9 cellular contexts compared by ENCODE assay signal in genomic region chr9:84296146-84296843, GRCh38. TPM values are rescaled to one million over a fixed set of nuclear protein-coding genes. Genes with fewer than 3 reads are reported as not detected.
A peak's percentile ranks its signal among the peaks of the same experiment; 100 is the strongest.
DNase-seq lines count a peak whose midpoint lies in the region; ATAC-seq and TF ChIP-seq lines count a peak whose summit lies in the region.
"Had no signal": no experiment of that assay in that cellular context is flagged by ENCODE, and none has a peak within 500 bp of the region (broad histone marks: within the 10 kb centered on the region; RNA-seq: fewer than 3 reads in every experiment).

No MANE protein-coding gene starts in this region.

- no peak overlapping the region for H3K4me3 Mint-ChIP-seq in CD8-positive, alpha-beta T cell
- H3K4me3 Mint-ChIP-seq in activated naive CD8-positive, alpha-beta T cell treated with anti-CD3 and anti-CD28 coated beads, Interleukin-2, amount 10 ng/mL, durations not matched to agents 7 days and 5 days, result peak overlapping the region; percentile 56

- no peaks in the 10 kb centered on the region for H3K9me3 ChIP-seq in CD8-positive, alpha-beta T cell (ENCODE audit: low read length)
- H3K9me3 ChIP-seq in prostate gland, result no peaks in the 10 kb centered on the region

- peak in 3 of 7 experiments; percentile 4 to 37 (median 24) for DNase-seq in CD8-positive, alpha-beta T cell
- peak; percentile 79 for DNase-seq in M059J (ENCODE audit: low read depth)
- no peak for DNase-seq in activated naive CD8-positive, alpha-beta T cell treated with anti-CD3 and anti-CD28 coated beads, Interleukin-2, amount 10 ng/mL, durations not matched to agents 7 days and 5 days
- DNase-seq in stimulated activated CD4-positive, alpha-beta T cell treated with anti-CD3 and anti-CD28 coated beads, Interleukin-12 subunit alpha, Interleukin-12 subunit beta, amount 100 ng/mL, for 24 hours (ENCODE audit: low read depth in 2 of 2), result peak; percentile 30 to 36
- DNase-seq in caudate nucleus (lab: John Stamatoyannopoulos, UW), result no peak
- no peak for DNase-seq in NCI-H2227 treated with DMSO at 0.1 percent for 48 hours (lab: John Stamatoyannopoulos, UW)
- no peak for DNase-seq in prostate gland (ENCODE audit: low spot score)

- no peaks in the 10 kb centered on the region for H3K9me3 Mint-ChIP-seq in CD8-positive, alpha-beta T cell
- H3K9me3 Mint-ChIP-seq in activated naive CD8-positive, alpha-beta T cell treated with anti-CD3 and anti-CD28 coated beads, Interleukin-2, amount 10 ng/mL, durations not matched to agents 7 days and 5 days, result no peaks in the 10 kb centered on the region

- peak overlapping the region; percentile 76 for H3K27ac Mint-ChIP-seq in CD8-positive, alpha-beta T cell
- H3K27ac Mint-ChIP-seq in activated naive CD8-positive, alpha-beta T cell treated with anti-CD3 and anti-CD28 coated beads, Interleukin-2, amount 10 ng/mL, durations not matched to agents 7 days and 5 days, result peak overlapping the region; percentile 99

- no peaks in the 10 kb centered on the region for H3K36me3 ChIP-seq in CD8-positive, alpha-beta T cell (ENCODE audit: insufficient read depth, low read length)
- no peaks in the 10 kb centered on the region for H3K36me3 ChIP-seq in prostate gland

- no peak overlapping the region for H3K27ac ChIP-seq in CD8-positive, alpha-beta T cell (ENCODE audit: low read depth, low read length)
- H3K27ac ChIP-seq in caudate nucleus (ENCODE audit: low read depth, low read length) (no peak overlapping the region), prostate gland (no peak overlapping the region)

- peaks cover 44% of the 10 kb centered on the region for H3K4me1 ChIP-seq in CD8-positive, alpha-beta T cell (ENCODE audit: insufficient read depth, low read length)
- no peaks in the 10 kb centered on the region for H3K4me1 ChIP-seq in prostate gland (replicated peaks)

- H3K4me1 Mint-ChIP-seq in CD8-positive, alpha-beta T cell (ENCODE audit: low read depth), result peaks cover 40% of the 10 kb centered on the region
- H3K4me1 Mint-ChIP-seq in activated naive CD8-positive, alpha-beta T cell treated with anti-CD3 and anti-CD28 coated beads, Interleukin-2, amount 10 ng/mL, durations not matched to agents 7 days and 5 days, result peaks cover 51% of the 10 kb centered on the region

- intact Hi-C loops in CD8-positive, alpha-beta T cell (cut with DNase I, micrococcal nuclease), result no loop called here
- intact Hi-C loops in prostate gland (cut with DNase I), result no loop called here

- no peaks in the 10 kb centered on the region for H3K36me3 Mint-ChIP-seq in CD8-positive, alpha-beta T cell
- no peaks in the 10 kb centered on the region for H3K36me3 Mint-ChIP-seq in activated naive CD8-positive, alpha-beta T cell treated with anti-CD3 and anti-CD28 coated beads, Interleukin-2, amount 10 ng/mL, durations not matched to agents 7 days and 5 days

- H3K27me3 ChIP-seq in CD8-positive, alpha-beta T cell (ENCODE audit: insufficient read depth, low read length), result no peaks in the 10 kb centered on the region
- H3K27me3 ChIP-seq in prostate gland (replicated peaks; ENCODE audit: insufficient read depth), result no peaks in the 10 kb centered on the region

- no peak for TF ChIP-seq POLR2A in prostate gland (IDR thresholded peaks at IDR 0.05)

- WGBS in prostate gland, result 70% methylated on average over 7 of the region's 7 CpGs

- TF ChIP-seq CTCF in CD8-positive, alpha-beta T cell (IDR thresholded peaks at IDR 0.05), result no peak
- TF ChIP-seq CTCF in prostate gland (IDR thresholded peaks at IDR 0.05), result no peak

- H3K4me3 ChIP-seq in CD8-positive, alpha-beta T cell (ENCODE audit: low read depth, low read length), result no peak overlapping the region
- no peak overlapping the region for H3K4me3 ChIP-seq in prostate gland

- no peaks in the 10 kb centered on the region for H3K27me3 Mint-ChIP-seq in CD8-positive, alpha-beta T cell (ENCODE audit: low read depth)
- no peaks in the 10 kb centered on the region for H3K27me3 Mint-ChIP-seq in activated naive CD8-positive, alpha-beta T cell treated with anti-CD3 and anti-CD28 coated beads, Interleukin-2, amount 10 ng/mL, durations not matched to agents 7 days and 5 days

- CTCF ChIA-PET in CD8-positive, alpha-beta T cell (lab: Charles Lee), result interaction anchor here (1.9 kb wide), 1 partner anchor 19 kb away, joined by 6 read pairs; no protein-coding TSS in a partner anchor

- POLR2A ChIA-PET in CD8-positive, alpha-beta T cell (lab: Charles Lee), result interaction anchor here (0.6 to 1.3 kb wide), 2 partner anchors 11 to 672 kb away, joined by 3 to 6 read pairs; no protein-coding TSS in a partner anchor
- POLR2A ChIA-PET in activated naive CD8-positive, alpha-beta T cell treated with anti-CD3 and anti-CD28 coated beads, Interleukin-2, amount 10 ng/mL, durations not matched to agents 7 days and 5 days (lab: Charles Lee), result interaction anchor here (0.6 to 1.4 kb wide), 8 partner anchors 10 to 589 kb away, joined by 3 to 5 read pairs (median 4); partner anchors contain the start of genes HNRNPK, RMI1 and UBQLN1

- peak; percentile 54 for ATAC-seq in CD8-positive, alpha-beta T cell
- ATAC-seq in GM21528 (IDR thresholded peaks at IDR 0.05; ENCODE audit: low FRiP score, unreplicated experiment), result peak; percentile 46
- ATAC-seq in activated naive CD8-positive, alpha-beta T cell treated with anti-CD3 and anti-CD28 coated beads, Interleukin-2, amount 10 ng/mL, durations not matched to agents 7 days and 5 days (ENCODE audit: low read depth), result peak; percentile 35
- ATAC-seq: HCT116 had no signal

RNA-seq across cellular contexts. Expression of gene SLC28A3, which starts 44.3 kb away (rescaled TPM):
- not detected for total RNA-seq in CD8-positive, alpha-beta T cell
- total RNA-seq in M059J (2014; rRNA removed; shearing (Covaris generic)), result 0.42 and 0.67 TPM in 2 replicates
- under 1 TPM; 0.06 to 0.11 TPM for total RNA-seq in activated naive CD8-positive, alpha-beta T cell treated with anti-CD3 and anti-CD28 coated beads, Interleukin-2, amount 10 ng/mL, durations not matched to agents 7 days and 5 days
- total RNA-seq in prostate gland, result under 1 TPM in 1 of 2 donors, not detected in 1; 0.23 TPM

Comparison
In these comparisons a context has a peak if more than half of its experiments do, and no peak if none do; other contexts are left out.
1. DNase-seq: peak in M059J (single experiment) and stimulated activated CD4-positive, alpha-beta T cell treated with anti-CD3 and anti-CD28 coated beads, Interleukin-12 subunit alpha, Interleukin-12 subunit beta, amount 100 ng/mL, for 24 hours (2 of 2); none in activated naive CD8-positive, alpha-beta T cell treated with anti-CD3 and anti-CD28 coated beads, Interleukin-2, amount 10 ng/mL, durations not matched to agents 7 days and 5 days (single experiment), caudate nucleus (0 of 61), NCI-H2227 treated with DMSO at 0.1 percent for 48 hours (single experiment) and prostate gland (single experiment).
2. Peak in every context shown above with its lines, with median percentiles within 50 percentile points of each other: ATAC-seq.